ENCODE assay signal across 15 cellular contexts in genomic region chr3:186929186-186929585, GRCh38. TPM values are rescaled to one million over a fixed set of nuclear protein-coding genes. Genes with fewer than 3 reads are reported as not detected.
DNase-seq lines count a peak whose midpoint lies in the region; ATAC-seq and TF ChIP-seq lines count a peak whose summit lies in the region.
"Had no signal": no experiment of that assay in that cellular context is flagged by ENCODE, and none has a peak within 500 bp of the region (broad histone marks: within the 10 kb centered on the region; RNA-seq: fewer than 3 reads in every experiment).

No MANE protein-coding gene starts in this region.

- H3K9me3 ChIP-seq in CD4-positive, alpha-beta memory T cell (ENCODE audit: control insufficient read depth in 1 of 2, low read length in 2 of 2) = no peaks in the 10 kb centered on the region
- H3K9me3 ChIP-seq in mammary epithelial cell (replicated peaks; ENCODE audit: insufficient read depth, low read length) (no peaks in the 10 kb centered on the region), lower lobe of right lung (no peaks in the 10 kb centered on the region)
- H3K9me3 ChIP-seq: gastroesophageal sphincter had no signal

- H3K4me1 Mint-ChIP-seq in CD4-positive, alpha-beta memory T cell = peaks cover 16 to 47% (median 29%) of the 10 kb centered on the region in 4 donors
- peaks cover 24% of the 10 kb centered on the region for H3K4me1 Mint-ChIP-seq in Calu3 (ENCODE audit: low read depth, unreplicated experiment)
- peaks cover 31 to 37% of the 10 kb centered on the region in 2 donors for H3K4me1 Mint-ChIP-seq in natural killer cell

- peaks cover 19 to 35% of the 10 kb centered on the region in 2 donors for H3K36me3 Mint-ChIP-seq in CD4-positive, alpha-beta memory T cell
- H3K36me3 Mint-ChIP-seq in Calu3 (ENCODE audit: insufficient read depth, unreplicated experiment) = peaks cover 33% of the 10 kb centered on the region
- no peaks in the 10 kb centered on the region for H3K36me3 Mint-ChIP-seq in natural killer cell

- POLR2A ChIA-PET in CD4-positive, alpha-beta memory T cell (lab: Charles Lee; ENCODE audit: partially characterized antibody) = interaction anchor here (0.5 to 5.9 kb wide), 5 partner anchors 9 to 146 kb away, joined by 3 to 136 read pairs (median 14); partner anchors contain the start of gene EIF4A2

- H4K20me1 ChIP-seq in mammary epithelial cell (ENCODE audit: insufficient read depth, low read length) = no peaks in the 10 kb centered on the region

- no peak overlapping the region for H3K27ac ChIP-seq in CD4-positive, alpha-beta memory T cell (ENCODE audit: low read depth, low read length)
- H3K27ac ChIP-seq in mammary epithelial cell (ENCODE audit: insufficient read depth, low read depth, low read length) (no peak overlapping the region), lower lobe of right lung (no peak overlapping the region)

- CTCF ChIA-PET in CD4-positive, alpha-beta memory T cell (lab: Charles Lee; ENCODE audit: partially characterized antibody) = interaction anchor here (0.7 to 12.6 kb wide), 6 partner anchors 10 to 184 kb away, joined by 3 to 184 read pairs (median 4); no protein-coding TSS in a partner anchor
- CTCF ChIA-PET in Calu3 (lab: Charles Lee) (interaction anchor here (0.6 kb wide), 1 partner anchor 79 kb away, joined by 3 read pairs; no protein-coding TSS in a partner anchor), mammary epithelial cell (lab: Charles Lee; ENCODE audit: low non-redundant PET) (no interaction called here)

- DNase-seq in CD4-positive, alpha-beta memory T cell = no peak
- no peak for DNase-seq in Calu3
- DNase-seq in mammary epithelial cell = peak; percentile 30
- DNase-seq in natural killer cell = no peak
- DNase-seq in posterior vena cava (ENCODE audit: low spot score) = no peak
- DNase-seq in Ammon's horn (ENCODE audit: low spot score) = no peak
- DNase-seq in lower lobe of right lung = no peak
- DNase-seq in NCI-H1694 treated with DMSO at 0.1 percent for 48 hours (lab: John Stamatoyannopoulos, UW) = no peak
- DNase-seq: activated CD8-positive, alpha-beta T cell treated with anti-CD3 and anti-CD28 coated beads, Interleukin-2, amount 10 ng/mL, durations not matched to agents 7 days and 5 days; IMR-90; islet precursor cell; NCI-H1048; NCI-H2227 treated with DMSO at 0.1 percent for 48 hours; substantia nigra had no signal

- peaks cover 24% of the 10 kb centered on the region for H3K79me2 ChIP-seq in mammary epithelial cell (ENCODE audit: insufficient read depth, low read length)

- no peaks in the 10 kb centered on the region for H3K27me3 Mint-ChIP-seq in CD4-positive, alpha-beta memory T cell
- H3K27me3 Mint-ChIP-seq in Calu3 (ENCODE audit: unreplicated experiment) (peaks cover 65% of the 10 kb centered on the region), natural killer cell (ENCODE audit: low read depth in 2 of 2) (no peaks in the 10 kb centered on the region)

- peak overlapping the region in 2 of 7 donors; percentile 29 to 98 for H3K27ac Mint-ChIP-seq in CD4-positive, alpha-beta memory T cell
- H3K27ac Mint-ChIP-seq in Calu3 (ENCODE audit: unreplicated experiment) = no peak overlapping the region
- no peak overlapping the region for H3K27ac Mint-ChIP-seq in natural killer cell

- H3K4me2 ChIP-seq in mammary epithelial cell (ENCODE audit: insufficient read depth, low read depth, low read length) = no peak overlapping the region

- H3K4me3 ChIP-seq in CD4-positive, alpha-beta memory T cell (ENCODE audit: low read length in 2 of 2) = no peak overlapping the region
- H3K4me3 ChIP-seq in mammary epithelial cell (replicated peaks in 1 of 3; ENCODE audit: insufficient read depth in 1 of 3, low read depth in 2 of 3, low read length in 3 of 3) = no peak overlapping the region
- H3K4me3 ChIP-seq in lower lobe of right lung = no peak overlapping the region

- in situ Hi-C loops in mammary epithelial cell (cut with MboI; ENCODE audit: low sequenced_read_pairs in 2 of 2) = loop anchor here in 1 of 2 donors (10.0 kb wide), 1 partner anchor 74 kb away; no protein-coding TSS in a partner anchor

- ATAC-seq in natural killer cell = no peak
- no peak for ATAC-seq in lower lobe of right lung
- ATAC-seq: activated CD8-positive, alpha-beta T cell treated with anti-CD3 and anti-CD28 coated beads, Interleukin-2, amount 10 ng/mL, durations not matched to agents 7 days and 5 days; gastroesophageal sphincter had no signal

- H3K9me3 Mint-ChIP-seq in CD4-positive, alpha-beta memory T cell = peaks cover 0 to 4% (median 0%) of the 10 kb centered on the region in 8 donors
- H3K9me3 Mint-ChIP-seq in Calu3 (ENCODE audit: low read depth, unreplicated experiment) (no peaks in the 10 kb centered on the region), natural killer cell (no peaks in the 10 kb centered on the region)

- H3K4me1 ChIP-seq in CD4-positive, alpha-beta memory T cell (ENCODE audit: insufficient read depth, low read length) = peaks cover 29% of the 10 kb centered on the region
- H3K4me1 ChIP-seq in mammary epithelial cell (ENCODE audit: insufficient read depth, low read length) = peaks cover 26% of the 10 kb centered on the region
- peaks cover 23% of the 10 kb centered on the region for H3K4me1 ChIP-seq in lower lobe of right lung

- H3K4me3 Mint-ChIP-seq in CD4-positive, alpha-beta memory T cell = peak overlapping the region; percentile 29 to 100 (median 68)
- H3K4me3 Mint-ChIP-seq in Calu3 (ENCODE audit: low read depth, unreplicated experiment) = peak overlapping the region; percentile 80
- peak overlapping the region; percentile 65 for H3K4me3 Mint-ChIP-seq in natural killer cell

- no peaks in the 10 kb centered on the region for H3K27me3 ChIP-seq in CD4-positive, alpha-beta memory T cell (ENCODE audit: insufficient read depth, low read length)
- H3K27me3 ChIP-seq in mammary epithelial cell (ENCODE audit: insufficient read depth, low read length) (no peaks in the 10 kb centered on the region), lower lobe of right lung (ENCODE audit: low read depth) (no peaks in the 10 kb centered on the region)

- WGBS in mammary epithelial cell (ENCODE audit: low coverage, missing lambda C conversion rate) = 92% methylated on average over 5 of the region's 5 CpGs

- H3K36me3 ChIP-seq in CD4-positive, alpha-beta memory T cell (ENCODE audit: insufficient read depth, low read length) = peaks cover 6% of the 10 kb centered on the region
- H3K36me3 ChIP-seq in mammary epithelial cell (ENCODE audit: insufficient read depth, low read length) (no peaks in the 10 kb centered on the region), lower lobe of right lung (no peaks in the 10 kb centered on the region)
- H3K36me3 ChIP-seq: gastroesophageal sphincter had no signal

- BruUV-seq in Calu3 (replicated peaks; lab: Mats Ljungman, UMichigan) (no TSS peak), mammary epithelial cell (replicated peaks; lab: Mats Ljungman, UMichigan) (no TSS peak)

- TF ChIP-seq CTCF in Calu3 (IDR thresholded peaks at IDR 0.05; ENCODE audit: unreplicated experiment) = no peak
- TF ChIP-seq CTCF in mammary epithelial cell (conservative IDR thresholded peaks at IDR 0.05 in 1 of 2, IDR thresholded peaks at IDR 0.05 in 1 of 2; ENCODE audit: extremely low read depth in 1 of 2, insufficient read depth in 1 of 2, low read depth in 1 of 2, low read length in 2 of 2) = no peak
- TF ChIP-seq CTCF in natural killer cell (IDR thresholded peaks at IDR 0.05) = no peak
- no peak for TF ChIP-seq CTCF in lower lobe of right lung (IDR thresholded peaks at IDR 0.05)

- no peak overlapping the region for H3K9ac ChIP-seq in mammary epithelial cell (ENCODE audit: insufficient read depth, low read length)

- intact Hi-C loops in CD4-positive, alpha-beta memory T cell (cut with micrococcal nuclease) = no loop called here
- intact Hi-C loops in Calu3 (cut with micrococcal nuclease; ENCODE audit: unreplicated experiment) = no loop called here
- intact Hi-C loops in mammary epithelial cell (cut with micrococcal nuclease) = no loop called here
- intact Hi-C loops in natural killer cell (cut with micrococcal nuclease) = no loop called here
- intact Hi-C loops in posterior vena cava (cut with DNase I) = no loop called here
- intact Hi-C loops in lower lobe of right lung (cut with DNase I) = no loop called here

- dilution Hi-C loops in mammary epithelial cell (cut with HindIII; ENCODE audit: low sequenced_read_pairs) = no loop called here

- no peak overlapping the region for H2AFZ ChIP-seq in mammary epithelial cell (ENCODE audit: low read depth, low read length)

RNA-seq across cellular contexts. Expression of gene ST6GAL1, which starts 1.1 kb away (rescaled TPM):
- total RNA-seq in CD4-positive, alpha-beta memory T cell = 100 to 1,000 TPM; 222 to 232 TPM
- 100 to 1,000 TPM; 165 to 172 TPM for polyA plus RNA-seq in CD4-positive, alpha-beta memory T cell
- 14.4 and 20.4 TPM in 2 replicates for total RNA-seq in Calu3 (2022)
- total RNA-seq in mammary epithelial cell = 10 to 100 TPM; 21.8 to 22.6 TPM
- polyA plus RNA-seq in mammary epithelial cell = 18.4 TPM
- polyA minus RNA-seq in mammary epithelial cell = 32.2 TPM
- total RNA-seq in natural killer cell = 100 to 1,000 TPM; 121 to 182 (median 146) TPM
- 10 to 100 TPM; 41.9 to 53.3 TPM for total RNA-seq in posterior vena cava
- total RNA-seq in lower lobe of right lung = 72.7 TPM
